ENCODE assay signal across 8 cellular contexts in genomic region chr17:40443196-40443987, GRCh38. TPM values are rescaled to one million over a fixed set of nuclear protein-coding genes. Genes with fewer than 3 reads are reported as not detected.
DNase-seq lines count a peak whose midpoint lies in the region; ATAC-seq and TF ChIP-seq lines count a peak whose summit lies in the region.

TSS of gene IGFBP4 (plus strand) at chr17:40443450. CDS start at chr17:40443736, 286 bp downstream.

- no peaks in the 10 kb centered on the region for H3K36me3 ChIP-seq in liver (ENCODE audit: control insufficient read depth in 4 of 4, insufficient read depth in 3 of 4, low read depth in 1 of 4, low read length in 3 of 4)

- no peaks in the 10 kb centered on the region for H3K27me3 ChIP-seq in liver (ENCODE audit: control insufficient read depth in 4 of 4, insufficient read depth in 4 of 4, low read length in 3 of 4)

- peaks cover 7 to 32% (median 24%) of the 10 kb centered on the region in 4 donors for H3K4me1 ChIP-seq in liver (ENCODE audit: control insufficient read depth in 4 of 4, insufficient read depth in 4 of 4, low read length in 3 of 4)

- peak; percentile 25 for ATAC-seq in GM19468 (IDR thresholded peaks at IDR 0.05; ENCODE audit: extremely low read depth, unreplicated experiment)
- ATAC-seq in GM21390 (IDR thresholded peaks at IDR 0.05; ENCODE audit: unreplicated experiment), result no peak

- no peaks in the 10 kb centered on the region for H3K9me3 ChIP-seq in liver (ENCODE audit: control insufficient read depth in 4 of 4, low read length in 3 of 4)

- H3K4me3 ChIP-seq in liver (ENCODE audit: low read depth in 1 of 3, low read length in 3 of 3), result peak within 1 kb of the TSS; percentile 73 to 91 (median 87)

- peak within 1 kb of the TSS; percentile 90 to 95 for H3K9ac ChIP-seq in liver (ENCODE audit: low read depth in 1 of 2, low read length in 2 of 2)

- DNase-seq in 8988T (peak; percentile 75), NCI-H510A treated with DMSO at 0.1 percent for 48 hours (lab: John Stamatoyannopoulos, UW) (peak; percentile 50), dermis microvascular lymphatic vessel endothelial cell (ENCODE audit: low read depth in 2 of 2) (peak; percentile 38 to 81)
- peak; percentile 72 to 77 for DNase-seq in activated CD4-positive, alpha-beta T cell treated with anti-CD3 and anti-CD28 coated beads, Interleukin-2, amount 50 U/mL, for 48 hours
- peak; percentile 51 to 65 for DNase-seq in stimulated activated CD4-positive, alpha-beta T cell treated with anti-CD3 and anti-CD28 coated beads, Interleukin-4, amount 100 ng/mL, for 4 hours

- peak in 1 of 2 donors; percentile 33 for TF ChIP-seq RAD21 in liver (IDR thresholded peaks at IDR 0.05)

- WGBS in liver, result under 1% methylated on average over 98 of the region's 98 CpGs

- peak; percentile 18 for TF ChIP-seq CTCF in liver (IDR thresholded peaks at IDR 0.05; ENCODE audit: low read depth, low read length, missing input control)

- peak within 1 kb of the TSS; percentile 92 to 97 for H3K27ac ChIP-seq in liver (ENCODE audit: low read depth in 1 of 2, low read length in 2 of 2)

TF ChIP-seq in liver, 16 proteins besides CTCF, POLR2A, EP300 and RAD21:
- TF ChIP-seq NR2F2 (IDR thresholded peaks at IDR 0.05), result no peak
- no peak for TF ChIP-seq JUND (IDR thresholded peaks at IDR 0.05)
- no peak for TF ChIP-seq HNF4G (IDR thresholded peaks at IDR 0.05)
- peak in 1 of 2 donors; percentile 4 for TF ChIP-seq RXRA (IDR thresholded peaks at IDR 0.05)
- no peak for TF ChIP-seq GABPA (IDR thresholded peaks at IDR 0.05 in 1 of 2, conservative IDR thresholded peaks at IDR 0.05 in 1 of 2)
TF ChIP-seq in liver: peak in this region for 1.

RNA-seq across cellular contexts. Expression of gene IGFBP4, which starts in this region (rescaled TPM):
- total RNA-seq in dermis microvascular lymphatic vessel endothelial cell (189 and 415 TPM in 2 replicates), liver (100 to 1,000 TPM in 1 of 2 donors, 10 to 100 TPM in 1; 74.1 to 297 TPM)
- 100 to 1,000 TPM; 179 to 649 TPM for polyA plus RNA-seq in liver
